In the genomic region with DNA sequence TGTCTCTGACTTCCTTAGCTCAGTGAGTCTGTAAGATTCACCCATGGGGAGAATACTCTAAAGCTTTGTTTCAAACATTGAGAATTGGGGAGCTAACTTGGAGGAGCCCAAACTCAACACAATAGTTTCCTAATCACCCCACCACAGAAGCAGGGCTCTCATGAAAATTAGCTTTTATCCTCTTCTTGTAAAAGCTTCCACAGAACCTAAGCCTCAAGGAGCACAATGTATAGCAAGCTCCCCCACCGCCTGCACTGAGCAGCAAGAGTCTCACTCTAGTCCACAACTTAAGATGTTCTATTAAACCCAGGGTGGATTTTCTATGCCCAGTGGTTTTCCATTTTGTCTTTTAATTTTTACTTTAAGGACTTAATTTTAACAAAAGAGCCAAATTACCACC, we compare ENCODE assay signal across 1 cellular context.
TF ChIP-seq lines count a peak whose summit lies in the region.

No MANE protein-coding gene starts in this region.

TF ChIP-seq in GM23338, 12 proteins besides CTCF, POLR2A, EP300 and RAD21 (continued from another document):
- TF ChIP-seq EZH2 (IDR thresholded peaks at IDR 0.05; ENCODE audit: low read depth, unreplicated experiment): no peak
- TF ChIP-seq CREB1 (CRISPR knock-in tag; IDR thresholded peaks at IDR 0.05; ENCODE audit: low read depth): no peak
